ENCODE assay signal across 1 cellular context in the genomic region with DNA sequence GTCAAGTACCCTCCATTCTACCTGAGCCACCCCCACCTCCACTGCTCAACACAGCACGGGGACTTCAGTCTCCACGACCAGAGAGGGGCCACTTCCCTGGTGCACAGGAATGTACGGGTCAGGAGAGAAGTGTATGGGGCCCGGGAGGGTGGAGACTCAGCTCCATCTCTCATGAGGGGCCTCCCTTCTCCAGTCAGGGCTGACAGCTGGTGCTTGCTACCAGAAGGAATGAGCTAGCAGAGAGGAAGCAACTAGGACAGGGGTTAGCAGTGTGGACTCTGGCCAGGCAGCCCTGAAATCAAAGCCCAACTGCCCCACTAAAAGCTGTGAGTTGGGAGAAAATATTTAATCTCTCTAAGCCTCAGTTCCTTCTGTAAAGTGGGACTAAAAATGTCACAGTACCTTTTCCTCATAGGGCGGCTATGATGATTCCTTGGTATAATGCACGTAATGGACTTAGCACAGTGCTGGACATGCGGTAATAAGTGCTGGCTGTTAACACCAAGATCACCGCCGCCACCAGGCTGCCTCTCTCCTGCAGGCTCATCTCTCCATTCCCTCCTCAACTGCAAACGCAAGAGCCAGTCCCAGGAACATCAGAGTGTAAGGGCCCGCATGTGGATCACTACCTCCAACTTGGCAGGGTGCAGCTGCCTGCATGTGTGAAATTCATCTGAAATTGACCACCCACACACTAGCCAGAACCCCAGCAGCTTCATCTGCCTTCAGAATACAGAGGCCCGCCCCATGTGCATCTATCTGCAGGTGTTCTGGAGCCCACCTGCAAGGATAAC.
TF ChIP-seq lines count a peak whose summit lies in the region.

No MANE protein-coding gene starts in this region.

TF ChIP-seq in HepG2, 621 proteins besides CTCF, POLR2A, EP300 and RAD21 (continued from another document):
- TF ChIP-seq, protein P1, sequence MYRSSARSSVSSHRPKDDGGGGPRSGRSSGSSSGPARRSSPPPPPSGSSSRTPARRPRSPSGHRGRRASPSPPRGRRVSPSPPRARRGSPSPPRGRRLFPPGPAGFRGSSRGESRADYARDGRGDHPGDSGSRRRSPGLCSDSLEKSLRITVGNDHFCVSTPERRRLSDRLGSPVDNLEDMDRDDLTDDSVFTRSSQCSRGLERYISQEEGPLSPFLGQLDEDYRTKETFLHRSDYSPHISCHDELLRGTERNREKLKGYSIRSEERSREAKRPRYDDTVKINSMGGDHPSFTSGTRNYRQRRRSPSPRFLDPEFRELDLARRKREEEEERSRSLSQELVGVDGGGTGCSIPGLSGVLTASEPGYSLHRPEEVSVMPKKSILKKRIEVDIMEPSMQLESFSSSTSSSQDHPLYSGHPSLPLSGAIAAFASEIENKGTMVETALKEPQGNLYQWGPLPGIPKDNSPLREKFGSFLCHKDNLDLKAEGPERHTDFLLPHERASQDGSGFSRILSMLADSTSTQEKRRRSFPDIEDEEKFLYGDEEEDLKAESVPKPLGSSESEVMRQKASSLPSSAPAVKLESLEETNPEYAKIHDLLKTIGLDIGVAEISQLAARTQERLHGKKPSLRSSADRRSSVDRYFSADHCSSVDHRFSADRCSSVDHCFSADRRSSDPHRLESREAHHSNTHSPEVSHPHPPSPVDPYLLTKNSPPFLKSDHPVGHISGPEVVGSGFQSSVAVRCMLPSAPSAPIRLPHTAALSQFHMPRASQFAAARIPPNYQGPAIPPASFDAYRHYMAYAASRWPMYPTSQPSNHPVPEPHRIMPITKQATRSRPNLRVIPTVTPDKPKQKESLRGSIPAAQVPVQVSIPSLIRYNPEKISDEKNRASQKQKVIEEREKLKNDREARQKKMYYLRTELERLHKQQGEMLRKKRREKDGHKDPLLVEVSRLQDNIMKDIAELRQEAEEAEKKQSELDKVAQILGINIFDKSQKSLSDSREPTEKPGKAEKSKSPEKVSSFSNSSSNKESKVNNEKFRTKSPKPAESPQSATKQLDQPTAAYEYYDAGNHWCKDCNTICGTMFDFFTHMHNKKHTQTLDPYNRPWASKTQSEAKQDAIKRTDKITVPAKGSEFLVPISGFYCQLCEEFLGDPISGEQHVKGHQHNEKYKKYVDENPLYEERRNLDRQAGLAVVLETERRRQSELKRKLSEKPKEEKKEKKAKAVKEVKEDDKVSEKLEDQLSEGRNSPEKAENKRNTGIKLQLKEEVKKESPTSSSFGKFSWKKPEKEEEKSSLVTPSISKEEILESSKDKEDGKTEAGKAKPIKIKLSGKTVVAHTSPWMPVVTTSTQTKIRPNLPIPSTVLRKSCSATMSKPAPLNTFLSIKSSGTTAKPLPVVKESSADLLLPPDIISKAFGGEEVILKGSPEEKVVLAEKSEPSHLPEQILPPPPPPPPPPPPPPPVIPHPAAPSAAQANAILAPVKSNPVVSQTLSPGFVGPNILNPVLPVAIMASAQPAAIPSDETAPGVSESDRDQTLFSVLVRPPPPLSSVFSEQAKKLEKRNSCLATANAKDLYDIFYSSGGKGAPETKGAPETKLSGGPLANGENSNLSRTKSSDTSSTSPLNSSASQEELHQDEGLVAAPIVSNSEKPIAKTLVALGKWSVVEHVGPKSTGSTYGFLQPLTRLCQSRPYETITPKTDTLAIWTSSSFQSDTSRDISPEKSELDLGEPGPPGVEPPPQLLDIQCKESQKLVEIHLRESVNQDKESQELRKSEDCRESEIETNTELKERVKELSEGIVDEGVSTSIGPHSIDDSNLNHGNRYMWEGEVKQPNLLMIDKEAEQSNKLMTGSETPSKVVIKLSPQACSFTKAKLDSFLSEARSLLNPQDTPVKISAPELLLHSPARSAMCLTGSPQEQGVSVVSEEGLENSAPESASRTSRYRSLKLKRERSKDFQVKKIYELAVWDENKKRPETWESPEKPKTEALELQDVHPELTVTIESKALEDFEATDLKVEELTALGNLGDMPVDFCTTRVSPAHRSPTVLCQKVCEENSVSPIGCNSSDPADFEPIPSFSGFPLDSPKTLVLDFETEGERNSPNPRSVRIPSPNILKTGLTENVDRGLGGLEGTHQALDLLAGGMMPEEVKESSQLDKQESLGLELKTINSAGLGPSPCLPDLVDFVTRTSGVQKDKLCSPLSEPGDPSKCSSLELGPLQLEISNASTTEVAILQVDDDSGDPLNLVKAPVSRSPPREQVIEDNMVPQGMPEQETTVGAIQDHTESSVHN (CRISPR knock-in tag; IDR thresholded peaks at IDR 0.05): no peak
- TF ChIP-seq SMAD3 (CRISPR knock-in tag; IDR thresholded peaks at IDR 0.05) (no peak), GTF2F1 (IDR thresholded peaks at IDR 0.05; ENCODE audit: low read length) (no peak), KAT8 (CRISPR knock-in tag; IDR thresholded peaks at IDR 0.05) (no peak), RFXAP (CRISPR knock-in tag; IDR thresholded peaks at IDR 0.05; ENCODE audit: borderline replicate concordance) (no peak)
- TF ChIP-seq, protein P2, sequence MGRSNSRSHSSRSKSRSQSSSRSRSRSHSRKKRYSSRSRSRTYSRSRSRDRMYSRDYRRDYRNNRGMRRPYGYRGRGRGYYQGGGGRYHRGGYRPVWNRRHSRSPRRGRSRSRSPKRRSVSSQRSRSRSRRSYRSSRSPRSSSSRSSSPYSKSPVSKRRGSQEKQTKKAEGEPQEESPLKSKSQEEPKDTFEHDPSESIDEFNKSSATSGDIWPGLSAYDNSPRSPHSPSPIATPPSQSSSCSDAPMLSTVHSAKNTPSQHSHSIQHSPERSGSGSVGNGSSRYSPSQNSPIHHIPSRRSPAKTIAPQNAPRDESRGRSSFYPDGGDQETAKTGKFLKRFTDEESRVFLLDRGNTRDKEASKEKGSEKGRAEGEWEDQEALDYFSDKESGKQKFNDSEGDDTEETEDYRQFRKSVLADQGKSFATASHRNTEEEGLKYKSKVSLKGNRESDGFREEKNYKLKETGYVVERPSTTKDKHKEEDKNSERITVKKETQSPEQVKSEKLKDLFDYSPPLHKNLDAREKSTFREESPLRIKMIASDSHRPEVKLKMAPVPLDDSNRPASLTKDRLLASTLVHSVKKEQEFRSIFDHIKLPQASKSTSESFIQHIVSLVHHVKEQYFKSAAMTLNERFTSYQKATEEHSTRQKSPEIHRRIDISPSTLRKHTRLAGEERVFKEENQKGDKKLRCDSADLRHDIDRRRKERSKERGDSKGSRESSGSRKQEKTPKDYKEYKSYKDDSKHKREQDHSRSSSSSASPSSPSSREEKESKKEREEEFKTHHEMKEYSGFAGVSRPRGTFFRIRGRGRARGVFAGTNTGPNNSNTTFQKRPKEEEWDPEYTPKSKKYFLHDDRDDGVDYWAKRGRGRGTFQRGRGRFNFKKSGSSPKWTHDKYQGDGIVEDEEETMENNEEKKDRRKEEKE (IDR thresholded peaks at IDR 0.05): no peak
- TF ChIP-seq, protein P3, sequence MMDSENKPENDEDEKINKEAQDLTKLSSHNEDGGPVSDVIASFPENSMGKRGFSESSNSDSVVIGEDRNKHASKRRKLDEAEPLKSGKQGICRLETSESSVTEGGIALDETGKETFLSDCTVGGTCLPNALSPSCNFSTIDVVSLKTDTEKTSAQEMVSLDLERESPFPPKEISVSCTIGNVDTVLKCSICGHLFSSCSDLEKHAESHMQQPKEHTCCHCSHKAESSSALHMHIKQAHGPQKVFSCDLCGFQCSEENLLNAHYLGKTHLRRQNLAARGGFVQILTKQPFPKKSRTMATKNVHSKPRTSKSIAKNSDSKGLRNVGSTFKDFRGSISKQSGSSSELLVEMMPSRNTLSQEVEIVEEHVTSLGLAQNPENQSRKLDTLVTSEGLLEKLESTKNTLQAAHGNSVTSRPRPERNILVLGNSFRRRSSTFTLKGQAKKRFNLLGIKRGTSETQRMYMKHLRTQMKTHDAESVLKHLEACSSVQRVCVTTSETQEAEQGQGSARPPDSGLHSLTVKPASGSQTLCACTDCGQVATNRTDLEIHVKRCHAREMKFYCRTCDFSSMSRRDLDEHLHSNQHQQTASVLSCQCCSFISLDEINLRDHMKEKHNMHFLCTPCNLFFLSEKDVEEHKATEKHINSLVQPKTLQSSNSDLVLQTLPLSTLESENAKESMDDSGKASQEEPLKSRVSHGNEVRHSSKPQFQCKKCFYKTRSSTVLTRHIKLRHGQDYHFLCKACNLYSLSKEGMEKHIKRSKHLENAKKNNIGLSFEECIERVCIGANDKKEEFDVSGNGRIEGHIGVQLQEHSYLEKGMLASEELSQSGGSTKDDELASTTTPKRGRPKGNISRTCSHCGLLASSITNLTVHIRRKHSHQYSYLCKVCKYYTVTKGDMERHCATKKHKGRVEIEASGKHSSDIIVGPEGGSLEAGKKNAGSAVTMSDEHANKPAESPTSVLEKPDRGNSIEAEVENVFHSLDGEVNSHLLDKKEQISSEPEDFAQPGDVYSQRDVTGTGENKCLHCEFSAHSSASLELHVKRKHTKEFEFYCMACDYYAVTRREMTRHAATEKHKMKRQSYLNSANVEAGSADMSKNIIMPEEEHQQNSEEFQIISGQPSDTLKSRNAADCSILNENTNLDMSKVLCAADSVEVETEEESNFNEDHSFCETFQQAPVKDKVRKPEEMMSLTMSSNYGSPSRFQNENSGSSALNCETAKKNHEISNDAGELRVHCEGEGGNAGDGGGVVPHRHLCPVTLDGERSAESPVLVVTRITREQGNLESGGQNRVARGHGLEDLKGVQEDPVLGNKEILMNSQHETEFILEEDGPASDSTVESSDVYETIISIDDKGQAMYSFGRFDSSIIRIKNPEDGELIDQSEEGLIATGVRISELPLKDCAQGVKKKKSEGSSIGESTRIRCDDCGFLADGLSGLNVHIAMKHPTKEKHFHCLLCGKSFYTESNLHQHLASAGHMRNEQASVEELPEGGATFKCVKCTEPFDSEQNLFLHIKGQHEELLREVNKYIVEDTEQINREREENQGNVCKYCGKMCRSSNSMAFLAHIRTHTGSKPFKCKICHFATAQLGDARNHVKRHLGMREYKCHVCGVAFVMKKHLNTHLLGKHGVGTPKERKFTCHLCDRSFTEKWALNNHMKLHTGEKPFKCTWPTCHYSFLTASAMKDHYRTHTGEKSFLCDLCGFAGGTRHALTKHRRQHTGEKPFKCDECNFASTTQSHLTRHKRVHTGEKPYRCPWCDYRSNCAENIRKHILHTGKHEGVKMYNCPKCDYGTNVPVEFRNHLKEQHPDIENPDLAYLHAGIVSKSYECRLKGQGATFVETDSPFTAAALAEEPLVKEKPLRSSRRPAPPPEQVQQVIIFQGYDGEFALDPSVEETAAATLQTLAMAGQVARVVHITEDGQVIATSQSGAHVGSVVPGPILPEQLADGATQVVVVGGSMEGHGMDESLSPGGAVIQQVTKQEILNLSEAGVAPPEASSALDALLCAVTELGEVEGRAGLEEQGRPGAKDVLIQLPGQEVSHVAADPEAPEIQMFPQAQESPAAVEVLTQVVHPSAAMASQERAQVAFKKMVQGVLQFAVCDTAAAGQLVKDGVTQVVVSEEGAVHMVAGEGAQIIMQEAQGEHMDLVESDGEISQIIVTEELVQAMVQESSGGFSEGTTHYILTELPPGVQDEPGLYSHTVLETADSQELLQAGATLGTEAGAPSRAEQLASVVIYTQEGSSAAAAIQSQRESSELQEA (CRISPR knock-in tag; IDR thresholded peaks at IDR 0.05; ENCODE audit: not compliant biosample characterization): no peak
